ENCODE assay signal across 8 cellular contexts in genomic region chr11:77188323-77188911, GRCh38.
DNase-seq lines count a peak whose midpoint lies in the region; ATAC-seq and TF ChIP-seq lines count a peak whose summit lies in the region.

No MANE protein-coding gene starts in this region.

- H3K9me3 ChIP-seq in adipocyte (ENCODE audit: control insufficient read depth, low read length) (no peaks in the 10 kb centered on the region), heart left ventricle (no peaks in the 10 kb centered on the region)

- H3K4me1 ChIP-seq in adipocyte (ENCODE audit: control insufficient read depth, insufficient read depth, low read length) (no peaks in the 10 kb centered on the region), heart left ventricle (no peaks in the 10 kb centered on the region)

- H3K27me3 ChIP-seq in adipocyte (replicated peaks; ENCODE audit: control insufficient read depth, insufficient read depth, low read length) (peaks cover 18% of the 10 kb centered on the region), heart left ventricle (no peaks in the 10 kb centered on the region)

- DNase-seq in activated gamma-delta T cell treated with Interleukin-2 at 50 U/mL for 16 hours = peak; percentile 66
- no peak for DNase-seq in activated gamma-delta T cell (lab: John Stamatoyannopoulos, UW)
- DNase-seq in NCI-H1105 treated with DMSO at 0.1 percent for 48 hours (lab: John Stamatoyannopoulos, UW) = peak; percentile 70
- DNase-seq in T follicular helper cell (ENCODE audit: low read depth) = peak; percentile 30
- peak; percentile 93 for DNase-seq in adipocyte (ENCODE audit: low read depth)
- peak; percentile 72 to 89 (median 81) for DNase-seq in heart left ventricle
- no peak for DNase-seq in retinal pigment epithelial cell (ENCODE audit: low read depth)

- no peak overlapping the region for H3K9ac ChIP-seq in adipocyte (ENCODE audit: low read length)

- TF ChIP-seq CTCF in heart left ventricle (IDR thresholded peaks at IDR 0.05) (peak; percentile 79 to 93 (median 90)), retinal pigment epithelial cell (conservative IDR thresholded peaks at IDR 0.05; ENCODE audit: low read depth, low read length) (peak; percentile 94)

- intact Hi-C loops in heart left ventricle (cut with DNase I) = loop anchor here (1.0 to 10.0 kb wide), 8 partner anchors 60 to 359 kb away; partner anchors contain the start of gene MYO7A (in 1 of the 10)

- H3K36me3 ChIP-seq in adipocyte (ENCODE audit: control insufficient read depth, insufficient read depth, low read length, severe bottlenecking) (no peaks in the 10 kb centered on the region), heart left ventricle (peaks cover 0 to 3% (median 0%) of the 10 kb centered on the region in 9 donors)

- 42 to 49% (median 45%) methylated on average over 4 of the region's 4 CpGs for whole genome bisulfite sequencing in heart left ventricle, 4 donors

- no peak overlapping the region for H3K27ac ChIP-seq in heart left ventricle

- H3K4me3 ChIP-seq in adipocyte (ENCODE audit: low read length) (no peak overlapping the region), heart left ventricle (no peak overlapping the region), retinal pigment epithelial cell (ENCODE audit: low read length) (no peak overlapping the region)

- no peak for TF ChIP-seq POLR2A in heart left ventricle (IDR thresholded peaks at IDR 0.05)

- ATAC-seq in heart left ventricle (peak; percentile 75 to 90 (median 84)), HG03025 (IDR thresholded peaks at IDR 0.05; ENCODE audit: low FRiP score, unreplicated experiment) (no peak)

Comparison
In these comparisons a context has a peak if more than half of its experiments do, and no peak if none do; other contexts are left out.
1. DNase-seq: peak in activated gamma-delta T cell treated with Interleukin-2 at 50 U/mL for 16 hours (single experiment), NCI-H1105 treated with DMSO at 0.1 percent for 48 hours (single experiment), T follicular helper cell (single experiment), adipocyte (single experiment) and heart left ventricle (5 of 5); none in activated gamma-delta T cell (single experiment) and retinal pigment epithelial cell (single experiment).